Comparison of ENCODE assay signal across 1 cellular context in the genomic region with DNA sequence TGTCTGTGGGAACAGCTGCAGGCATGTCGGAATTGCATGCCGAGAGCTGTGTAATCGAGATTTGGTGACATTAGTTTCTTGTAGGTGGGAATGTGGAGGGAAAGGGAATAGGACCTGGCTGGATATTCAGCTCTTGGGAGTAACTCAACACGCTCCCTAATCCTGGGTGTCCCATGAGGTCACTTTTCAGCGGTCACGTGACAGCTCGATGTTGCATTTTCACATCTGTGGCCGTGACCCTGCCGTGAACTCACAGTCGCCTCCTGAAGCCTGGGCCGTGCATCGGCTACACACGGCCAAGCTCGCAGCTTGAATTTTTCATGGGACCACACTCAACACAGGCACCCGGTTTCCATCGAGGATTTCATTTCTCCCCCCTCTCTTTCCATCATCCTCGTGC.
A peak's percentile ranks its signal among the peaks of the same experiment; 100 is the strongest.
TF ChIP-seq lines count a peak whose summit lies in the region.

No MANE protein-coding gene starts in this region.

TF ChIP-seq in IMR-90, 13 proteins besides CTCF, POLR2A, EP300 and RAD21 (continued from another document):
- peak; percentile 51 for TF ChIP-seq USF2 (IDR thresholded peaks at IDR 0.05; ENCODE audit: low read depth, low read length)
